Comparison of ENCODE assay signal across 1 cellular context in the genomic region with DNA sequence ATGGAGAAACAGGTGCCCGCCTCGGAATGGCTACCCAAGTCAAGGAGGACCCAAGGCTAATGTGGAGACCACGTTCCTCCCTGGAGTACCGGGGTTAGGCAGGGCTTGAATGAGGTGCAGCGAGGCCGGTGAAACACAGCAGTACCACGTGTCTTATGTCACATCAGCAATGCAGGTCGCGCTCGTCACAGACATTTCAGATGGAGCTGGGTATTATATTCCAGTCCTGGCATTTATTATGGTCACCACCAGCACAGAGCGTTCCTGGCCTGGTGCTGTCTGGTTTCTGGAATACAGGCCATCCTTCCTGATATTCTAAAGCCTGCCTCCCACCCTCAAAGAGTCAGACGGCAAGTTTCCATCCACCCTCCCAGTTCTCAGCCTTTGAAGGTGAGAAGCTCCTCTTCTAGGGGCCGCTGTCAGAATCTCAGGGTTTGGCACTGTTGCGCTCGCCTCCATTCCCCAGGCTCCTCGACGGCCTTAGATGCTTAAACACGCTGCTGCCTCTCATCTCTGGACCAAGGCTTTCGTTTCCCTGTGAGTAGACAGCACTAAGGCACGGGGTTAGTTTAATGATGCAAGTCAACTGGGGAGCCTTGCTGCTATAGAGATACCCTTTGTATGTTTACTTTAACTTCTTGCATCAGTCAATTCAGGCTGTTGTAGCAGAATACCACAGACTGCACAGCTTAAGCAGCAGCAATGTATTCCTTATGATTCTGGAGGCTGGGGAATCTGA.
TF ChIP-seq lines count a peak whose summit lies in the region.

No MANE protein-coding gene starts in this region.

TF ChIP-seq in H1, 55 proteins besides CTCF, POLR2A, EP300 and RAD21 (continued from another document):
- TF ChIP-seq, protein P1, sequence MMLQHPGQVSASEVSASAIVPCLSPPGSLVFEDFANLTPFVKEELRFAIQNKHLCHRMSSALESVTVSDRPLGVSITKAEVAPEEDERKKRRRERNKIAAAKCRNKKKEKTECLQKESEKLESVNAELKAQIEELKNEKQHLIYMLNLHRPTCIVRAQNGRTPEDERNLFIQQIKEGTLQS (IDR thresholded peaks at IDR 0.05; ENCODE audit: insufficient read depth, low read depth, low read length), result no peak
- no peak for TF ChIP-seq EGR1 (IDR thresholded peaks at IDR 0.05; ENCODE audit: borderline replicate concordance, low read depth, low read length)
- TF ChIP-seq CHD2 (IDR thresholded peaks at IDR 0.05; ENCODE audit: low read length), result no peak
- no peak for TF ChIP-seq CBX8 (IDR thresholded peaks at IDR 0.05; ENCODE audit: borderline replicate concordance, low read depth, low read length)
- TF ChIP-seq JUND (IDR thresholded peaks at IDR 0.05; ENCODE audit: low read length), result no peak
- TF ChIP-seq, protein P2, sequence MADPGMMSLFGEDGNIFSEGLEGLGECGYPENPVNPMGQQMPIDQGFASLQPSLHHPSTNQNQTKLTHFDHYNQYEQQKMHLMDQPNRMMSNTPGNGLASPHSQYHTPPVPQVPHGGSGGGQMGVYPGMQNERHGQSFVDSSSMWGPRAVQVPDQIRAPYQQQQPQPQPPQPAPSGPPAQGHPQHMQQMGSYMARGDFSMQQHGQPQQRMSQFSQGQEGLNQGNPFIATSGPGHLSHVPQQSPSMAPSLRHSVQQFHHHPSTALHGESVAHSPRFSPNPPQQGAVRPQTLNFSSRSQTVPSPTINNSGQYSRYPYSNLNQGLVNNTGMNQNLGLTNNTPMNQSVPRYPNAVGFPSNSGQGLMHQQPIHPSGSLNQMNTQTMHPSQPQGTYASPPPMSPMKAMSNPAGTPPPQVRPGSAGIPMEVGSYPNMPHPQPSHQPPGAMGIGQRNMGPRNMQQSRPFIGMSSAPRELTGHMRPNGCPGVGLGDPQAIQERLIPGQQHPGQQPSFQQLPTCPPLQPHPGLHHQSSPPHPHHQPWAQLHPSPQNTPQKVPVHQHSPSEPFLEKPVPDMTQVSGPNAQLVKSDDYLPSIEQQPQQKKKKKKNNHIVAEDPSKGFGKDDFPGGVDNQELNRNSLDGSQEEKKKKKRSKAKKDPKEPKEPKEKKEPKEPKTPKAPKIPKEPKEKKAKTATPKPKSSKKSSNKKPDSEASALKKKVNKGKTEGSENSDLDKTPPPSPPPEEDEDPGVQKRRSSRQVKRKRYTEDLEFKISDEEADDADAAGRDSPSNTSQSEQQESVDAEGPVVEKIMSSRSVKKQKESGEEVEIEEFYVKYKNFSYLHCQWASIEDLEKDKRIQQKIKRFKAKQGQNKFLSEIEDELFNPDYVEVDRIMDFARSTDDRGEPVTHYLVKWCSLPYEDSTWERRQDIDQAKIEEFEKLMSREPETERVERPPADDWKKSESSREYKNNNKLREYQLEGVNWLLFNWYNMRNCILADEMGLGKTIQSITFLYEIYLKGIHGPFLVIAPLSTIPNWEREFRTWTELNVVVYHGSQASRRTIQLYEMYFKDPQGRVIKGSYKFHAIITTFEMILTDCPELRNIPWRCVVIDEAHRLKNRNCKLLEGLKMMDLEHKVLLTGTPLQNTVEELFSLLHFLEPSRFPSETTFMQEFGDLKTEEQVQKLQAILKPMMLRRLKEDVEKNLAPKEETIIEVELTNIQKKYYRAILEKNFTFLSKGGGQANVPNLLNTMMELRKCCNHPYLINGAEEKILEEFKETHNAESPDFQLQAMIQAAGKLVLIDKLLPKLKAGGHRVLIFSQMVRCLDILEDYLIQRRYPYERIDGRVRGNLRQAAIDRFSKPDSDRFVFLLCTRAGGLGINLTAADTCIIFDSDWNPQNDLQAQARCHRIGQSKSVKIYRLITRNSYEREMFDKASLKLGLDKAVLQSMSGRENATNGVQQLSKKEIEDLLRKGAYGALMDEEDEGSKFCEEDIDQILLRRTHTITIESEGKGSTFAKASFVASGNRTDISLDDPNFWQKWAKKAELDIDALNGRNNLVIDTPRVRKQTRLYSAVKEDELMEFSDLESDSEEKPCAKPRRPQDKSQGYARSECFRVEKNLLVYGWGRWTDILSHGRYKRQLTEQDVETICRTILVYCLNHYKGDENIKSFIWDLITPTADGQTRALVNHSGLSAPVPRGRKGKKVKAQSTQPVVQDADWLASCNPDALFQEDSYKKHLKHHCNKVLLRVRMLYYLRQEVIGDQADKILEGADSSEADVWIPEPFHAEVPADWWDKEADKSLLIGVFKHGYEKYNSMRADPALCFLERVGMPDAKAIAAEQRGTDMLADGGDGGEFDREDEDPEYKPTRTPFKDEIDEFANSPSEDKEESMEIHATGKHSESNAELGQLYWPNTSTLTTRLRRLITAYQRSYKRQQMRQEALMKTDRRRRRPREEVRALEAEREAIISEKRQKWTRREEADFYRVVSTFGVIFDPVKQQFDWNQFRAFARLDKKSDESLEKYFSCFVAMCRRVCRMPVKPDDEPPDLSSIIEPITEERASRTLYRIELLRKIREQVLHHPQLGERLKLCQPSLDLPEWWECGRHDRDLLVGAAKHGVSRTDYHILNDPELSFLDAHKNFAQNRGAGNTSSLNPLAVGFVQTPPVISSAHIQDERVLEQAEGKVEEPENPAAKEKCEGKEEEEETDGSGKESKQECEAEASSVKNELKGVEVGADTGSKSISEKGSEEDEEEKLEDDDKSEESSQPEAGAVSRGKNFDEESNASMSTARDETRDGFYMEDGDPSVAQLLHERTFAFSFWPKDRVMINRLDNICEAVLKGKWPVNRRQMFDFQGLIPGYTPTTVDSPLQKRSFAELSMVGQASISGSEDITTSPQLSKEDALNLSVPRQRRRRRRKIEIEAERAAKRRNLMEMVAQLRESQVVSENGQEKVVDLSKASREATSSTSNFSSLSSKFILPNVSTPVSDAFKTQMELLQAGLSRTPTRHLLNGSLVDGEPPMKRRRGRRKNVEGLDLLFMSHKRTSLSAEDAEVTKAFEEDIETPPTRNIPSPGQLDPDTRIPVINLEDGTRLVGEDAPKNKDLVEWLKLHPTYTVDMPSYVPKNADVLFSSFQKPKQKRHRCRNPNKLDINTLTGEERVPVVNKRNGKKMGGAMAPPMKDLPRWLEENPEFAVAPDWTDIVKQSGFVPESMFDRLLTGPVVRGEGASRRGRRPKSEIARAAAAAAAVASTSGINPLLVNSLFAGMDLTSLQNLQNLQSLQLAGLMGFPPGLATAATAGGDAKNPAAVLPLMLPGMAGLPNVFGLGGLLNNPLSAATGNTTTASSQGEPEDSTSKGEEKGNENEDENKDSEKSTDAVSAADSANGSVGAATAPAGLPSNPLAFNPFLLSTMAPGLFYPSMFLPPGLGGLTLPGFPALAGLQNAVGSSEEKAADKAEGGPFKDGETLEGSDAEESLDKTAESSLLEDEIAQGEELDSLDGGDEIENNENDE (IDR thresholded peaks at IDR 0.05; ENCODE audit: insufficient replicate concordance, low read length), result no peak
